In the genomic region with DNA sequence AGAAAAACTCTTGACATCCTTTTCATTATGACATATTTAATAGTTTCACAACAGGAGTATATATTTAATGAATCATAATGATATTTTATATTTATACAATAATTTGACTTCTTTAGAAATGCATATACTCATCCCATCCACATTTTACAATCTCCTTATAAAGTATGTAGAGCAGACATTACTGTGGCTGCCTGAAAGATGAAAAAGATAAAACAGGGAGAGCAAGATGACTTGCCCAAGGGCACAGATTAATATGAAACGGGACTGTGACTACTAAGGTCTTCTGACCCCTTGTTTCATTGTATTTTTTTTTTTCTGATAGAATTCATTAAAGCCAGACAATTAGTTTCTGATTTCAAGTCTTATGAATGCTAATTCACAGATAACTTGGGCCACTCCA, we compare ENCODE assay signal across 29 cellular contexts.
"Had no signal": no experiment of that assay in that cellular context is flagged by ENCODE, and none has a peak within 500 bp of the region (broad histone marks: within the 10 kb centered on the region; RNA-seq: fewer than 3 reads in every experiment).

No MANE protein-coding gene starts in this region.

- H3K27ac Mint-ChIP-seq: stimulated activated effector memory CD8-positive, alpha-beta T cell treated with anti-CD3 and anti-CD28 coated beads, Interleukin-12 subunit alpha, Interleukin-12 subunit beta, amount 100 ng/mL, for 72 hours; stimulated activated memory B cell treated with anti-CD40 and anti-IgM and Interleukin-4, amounts not matched to agents 10 μg/mL and 1 μg/mL and 100 μg/mL, for 72 hours; stimulated activated naive B cell treated with anti-CD40 and anti-IgM and Interleukin-4, amounts not matched to agents 10 μg/mL and 1 μg/mL and 100 μg/mL, for 72 hours; stimulated activated naive CD8-positive, alpha-beta T cell treated with anti-CD3 and anti-CD28 coated beads, Interleukin-15, amount 100 ng/mL, for 72 hours; stimulated activated naive CD8-positive, alpha-beta T cell treated with anti-CD3 and anti-CD28 coated beads, Interleukin-15, Interleukin-2, amounts not matched to agents 100 ng/mL and 50 ng/mL, for 24 hours; type B pancreatic cell had no signal

- ATAC-seq: stimulated activated effector memory CD8-positive, alpha-beta T cell treated with anti-CD3 and anti-CD28 coated beads, Interleukin-12 subunit alpha, Interleukin-12 subunit beta, amount 100 ng/mL, for 72 hours; stimulated activated memory B cell treated with anti-CD40 and anti-IgM and Interleukin-4, amounts not matched to agents 10 μg/mL and 1 μg/mL and 100 μg/mL, for 72 hours; stimulated activated naive B cell treated with anti-CD40 and anti-IgM and Interleukin-4, amounts not matched to agents 10 μg/mL and 1 μg/mL and 100 μg/mL, for 72 hours; stimulated activated naive CD8-positive, alpha-beta T cell treated with anti-CD3 and anti-CD28 coated beads, Interleukin-15, amount 100 ng/mL, for 72 hours; stimulated activated naive CD8-positive, alpha-beta T cell treated with anti-CD3 and anti-CD28 coated beads, Interleukin-15, Interleukin-2, amounts not matched to agents 100 U/mL and 50 U/mL, for 24 hours; upper lobe of right lung had no signal

- H3K9me3 Mint-ChIP-seq: stimulated activated memory B cell treated with anti-CD40 and anti-IgM and Interleukin-4, amounts not matched to agents 10 μg/mL and 1 μg/mL and 100 μg/mL, for 72 hours; stimulated activated naive B cell treated with anti-CD40 and anti-IgM and Interleukin-4, amounts not matched to agents 10 μg/mL and 1 μg/mL and 100 μg/mL, for 72 hours; type B pancreatic cell had no signal

- FAIRE-seq: urothelium cell line had no signal

- H3K27me3 Mint-ChIP-seq: stimulated activated memory B cell treated with anti-CD40 and anti-IgM and Interleukin-4, amounts not matched to agents 10 μg/mL and 1 μg/mL and 100 μg/mL, for 72 hours; stimulated activated naive B cell treated with anti-CD40 and anti-IgM and Interleukin-4, amounts not matched to agents 10 μg/mL and 1 μg/mL and 100 μg/mL, for 72 hours; stimulated activated naive CD8-positive, alpha-beta T cell treated with anti-CD3 and anti-CD28 coated beads, Interleukin-15, amount 100 ng/mL, for 72 hours; stimulated activated naive CD8-positive, alpha-beta T cell treated with anti-CD3 and anti-CD28 coated beads, Interleukin-15, Interleukin-2, amounts not matched to agents 100 ng/mL and 50 ng/mL, for 24 hours; type B pancreatic cell had no signal

- H3K36me3 Mint-ChIP-seq: stimulated activated effector memory CD8-positive, alpha-beta T cell treated with anti-CD3 and anti-CD28 coated beads, Interleukin-12 subunit alpha, Interleukin-12 subunit beta, amount 100 ng/mL, for 72 hours; stimulated activated memory B cell treated with anti-CD40 and anti-IgM and Interleukin-4, amounts not matched to agents 10 μg/mL and 1 μg/mL and 100 μg/mL, for 72 hours; stimulated activated naive B cell treated with anti-CD40 and anti-IgM and Interleukin-4, amounts not matched to agents 10 μg/mL and 1 μg/mL and 100 μg/mL, for 72 hours had no signal

- H3K27ac ChIP-seq: stomach, suprapubic skin, testis, thoracic aorta, thyroid gland, tibial artery, tibial nerve, transverse colon, upper lobe of left lung, upper lobe of right lung, uterus, vagina had no signal

- DNase-seq: stimulated activated CD4-positive, alpha-beta T cell treated with anti-CD3 and anti-CD28 coated beads, Interleukin-2, amount 100 ng/mL, for 48 hours; stimulated activated CD4-positive, alpha-beta T cell treated with anti-CD3 and anti-CD28 coated beads, Interleukin-4, amount 100 ng/mL, for 1 hour; stimulated activated CD4-positive, alpha-beta T cell treated with anti-CD3 and anti-CD28 coated beads, Interleukin-4, amount 100 ng/mL, for 24 hours; stimulated activated CD4-positive, alpha-beta T cell treated with anti-CD3 and anti-CD28 coated beads, Interleukin-4, amount 100 ng/mL, for 4 hours; stimulated activated CD8-positive, alpha-beta memory T cell treated with anti-CD3 and anti-CD28 coated beads, Interleukin-4, amount 100 ng/mL, for 48 hours; stimulated activated naive B cell treated with anti-CD40 and anti-IgM and Interleukin-4, amounts not matched to agents 10 μg/mL and 1 μg/mL and 100 μg/mL, for 72 hours; stimulated activated naive CD4-positive, alpha-beta T cell; stimulated activated naive CD4-positive, alpha-beta T cell treated with Interleukin-2 at 50 U/mL for 16 hours; stimulated activated naive CD8-positive, alpha-beta T cell treated with anti-CD3 and anti-CD28 coated beads, Interleukin-15, amount 100 ng/mL, for 72 hours; stimulated activated naive CD8-positive, alpha-beta T cell treated with anti-CD3 and anti-CD28 coated beads, Interleukin-15, Interleukin-2, amounts not matched to agents 100 U/mL and 50 U/mL, for 24 hours; stomach; substantia nigra; testis; thyroid gland; tibial artery; transverse colon; trophoblast cell; upper lobe of left lung; upper lobe of right lung; uterus had no signal

- H3K9me3 ChIP-seq: stomach, suprapubic skin, testis, thoracic aorta, thyroid gland, tibial artery, tibial nerve, transverse colon, upper lobe of left lung, upper lobe of right lung, uterus, vagina had no signal

- H3K4me3 Mint-ChIP-seq: stimulated activated effector memory CD8-positive, alpha-beta T cell treated with anti-CD3 and anti-CD28 coated beads, Interleukin-12 subunit alpha, Interleukin-12 subunit beta, amount 100 ng/mL, for 72 hours; stimulated activated memory B cell treated with anti-CD40 and anti-IgM and Interleukin-4, amounts not matched to agents 10 μg/mL and 1 μg/mL and 100 μg/mL, for 72 hours; stimulated activated naive B cell treated with anti-CD40 and anti-IgM and Interleukin-4, amounts not matched to agents 10 μg/mL and 1 μg/mL and 100 μg/mL, for 72 hours; stimulated activated naive CD8-positive, alpha-beta T cell treated with anti-CD3 and anti-CD28 coated beads, Interleukin-15, amount 100 ng/mL, for 72 hours; stimulated activated naive CD8-positive, alpha-beta T cell treated with anti-CD3 and anti-CD28 coated beads, Interleukin-15, Interleukin-2, amounts not matched to agents 100 ng/mL and 50 ng/mL, for 24 hours; type B pancreatic cell had no signal

- H3K4me1 ChIP-seq: stomach, suprapubic skin, testis, thyroid gland, tibial artery, tibial nerve, transverse colon, upper lobe of left lung, upper lobe of right lung, uterus had no signal

- H3K4me1 Mint-ChIP-seq: stimulated activated effector memory CD8-positive, alpha-beta T cell treated with anti-CD3 and anti-CD28 coated beads, Interleukin-12 subunit alpha, Interleukin-12 subunit beta, amount 100 ng/mL, for 72 hours; stimulated activated memory B cell treated with anti-CD40 and anti-IgM and Interleukin-4, amounts not matched to agents 10 μg/mL and 1 μg/mL and 100 μg/mL, for 72 hours; stimulated activated naive B cell treated with anti-CD40 and anti-IgM and Interleukin-4, amounts not matched to agents 10 μg/mL and 1 μg/mL and 100 μg/mL, for 72 hours; stimulated activated naive CD8-positive, alpha-beta T cell treated with anti-CD3 and anti-CD28 coated beads, Interleukin-15, amount 100 ng/mL, for 72 hours had no signal

- H3K36me3 ChIP-seq: stomach, suprapubic skin, thoracic aorta, thyroid gland, tibial artery, tibial nerve, transverse colon, upper lobe of left lung, upper lobe of right lung, uterus, vagina had no signal

- H3K4me3 ChIP-seq: stomach, suprapubic skin, testis, thoracic aorta, thyroid gland, tibial artery, tibial nerve, transverse colon, upper lobe of left lung, upper lobe of right lung, uterus, vagina had no signal

- H3K27me3 ChIP-seq: stomach, suprapubic skin, testis, thyroid gland, tibial artery, tibial nerve, transverse colon, upper lobe of left lung, upper lobe of right lung, uterus, vagina had no signal
